Comparison of ENCODE assay signal across 9 cellular contexts in genomic region chr10:25226775-25227682, GRCh38. TPM values are rescaled to one million over a fixed set of nuclear protein-coding genes. Genes with fewer than 3 reads are reported as not detected.
DNase-seq lines count a peak whose midpoint lies in the region; ATAC-seq, FAIRE-seq and TF ChIP-seq lines count a peak whose summit lies in the region.
"Had no signal": no experiment of that assay in that cellular context is flagged by ENCODE, and none has a peak within 500 bp of the region (broad histone marks: within the 10 kb centered on the region; RNA-seq: fewer than 3 reads in every experiment).

No MANE protein-coding gene starts in this region.

- TF ChIP-seq EP300 in K562 (IDR thresholded peaks at IDR 0.05; ENCODE audit: low read length), result no peak

- H3K4me1 ChIP-seq in Caco-2, result no peaks in the 10 kb centered on the region
- H3K4me1 ChIP-seq in K562 (replicated peaks in 1 of 2; ENCODE audit: control insufficient read depth in 2 of 2, insufficient read depth in 2 of 2, low read length in 2 of 2), result no peaks in the 10 kb centered on the region
- H3K4me1 ChIP-seq in kidney (ENCODE audit: control insufficient read depth in 1 of 2, insufficient read depth in 1 of 2, low read depth in 1 of 2, low read length in 2 of 2), result no peaks in the 10 kb centered on the region
- H3K4me1 ChIP-seq in upper lobe of right lung, result no peaks in the 10 kb centered on the region

- in situ Hi-C loops in K562 (cut with MboI), result no loop called here

- H3K9me3 ChIP-seq in Caco-2 (no peaks in the 10 kb centered on the region), K562 (replicated peaks; ENCODE audit: control insufficient read depth, insufficient read depth, low read depth, low read length) (no peaks in the 10 kb centered on the region), kidney (ENCODE audit: control insufficient read depth in 1 of 2, low read length in 2 of 2) (no peaks in the 10 kb centered on the region), upper lobe of right lung (no peaks in the 10 kb centered on the region)

- peak; percentile 86 to 93 for TF ChIP-seq RAD21 in K562 (CRISPR knock-in tag; conservative IDR thresholded peaks at IDR 0.05 in 1 of 2, IDR thresholded peaks at IDR 0.05 in 1 of 2)

- FAIRE-seq in K562 (lab: Jason Lieb, UNC) (peak; percentile 87), kidney (lab: Jason Lieb, UNC) (peak; percentile 72)

- H3K4me1 Mint-ChIP-seq in Caco-2 (ENCODE audit: low read depth, unreplicated experiment), result no peaks in the 10 kb centered on the region

- H3K9ac ChIP-seq in K562 (ENCODE audit: insufficient read depth in 1 of 2, low read depth in 2 of 2, low read length in 2 of 2) (no peak overlapping the region), kidney (ENCODE audit: low read length in 2 of 2) (no peak overlapping the region)

- TF ChIP-seq POLR2A in K562 (conservative IDR thresholded peaks at IDR 0.05), result no peak

- H3K27ac ChIP-seq in K562 (ENCODE audit: extremely low read depth, low read depth, low read length) (no peak overlapping the region), kidney (ENCODE audit: low read depth in 2 of 2, low read length in 2 of 2) (no peak overlapping the region), upper lobe of right lung (no peak overlapping the region)

- no peaks in the 10 kb centered on the region for H3K9me3 Mint-ChIP-seq in Caco-2 (ENCODE audit: unreplicated experiment)

- TF ChIP-seq CTCF in Caco-2 (IDR thresholded peaks at IDR 0.05; ENCODE audit: insufficient read depth in 1 of 2, low read depth in 1 of 2, low read length in 1 of 2, severe bottlenecking in 1 of 2, unreplicated experiment in 1 of 2) (peak; percentile 90 to 91), K562 (IDR thresholded peaks at IDR 0.05 in 2 of 3, conservative IDR thresholded peaks at IDR 0.05 in 1 of 3; ENCODE audit: insufficient read depth in 2 of 3, low read depth in 1 of 3, low read length in 3 of 3) (peak; percentile 67 to 86 (median 70)), kidney (IDR thresholded peaks at IDR 0.05; ENCODE audit: borderline replicate concordance, extremely low read depth, insufficient read depth) (peak; percentile 52), upper lobe of right lung (IDR thresholded peaks at IDR 0.05) (peak; percentile 56)

- POLR2A ChIA-PET in Caco-2 (lab: Charles Lee) (no interaction called here), K562 (lab: Yijun Ruan, JAX) (no interaction called here)

- DNase-seq in Caco-2, result peak; percentile 57 to 71
- DNase-seq in NCI-H345 (lab: John Stamatoyannopoulos, UW), result peak; percentile 24
- DNase-seq in K562 (ENCODE audit: extremely low read depth in 1 of 4, low spot score in 3 of 4), result peak; percentile 8 to 63 (median 15)
- DNase-seq in kidney, result no peak
- DNase-seq in upper lobe of right lung, result no peak
- no peak for DNase-seq in KG1 (lab: John Stamatoyannopoulos, UW)

- H3K4me3 Mint-ChIP-seq in Caco-2 (ENCODE audit: unreplicated experiment), result no peak overlapping the region

- H3K79me2 ChIP-seq in K562 (ENCODE audit: control insufficient read depth, insufficient read depth, low read length), result no peaks in the 10 kb centered on the region

- H2AFZ ChIP-seq in K562 (ENCODE audit: low read depth, low read length), result no peak overlapping the region

- intact Hi-C loops in Caco-2 (cut with micrococcal nuclease; ENCODE audit: unreplicated experiment) (loop anchor here (1.0 kb wide), 5 partner anchors 114 to 610 kb away; no protein-coding TSS in a partner anchor), K562 (cut with micrococcal nuclease) (loop anchor here (1.0 to 10.0 kb wide), 3 partner anchors 114 to 408 kb away; no protein-coding TSS in a partner anchor), kidney (cut with DNase I) (no loop called here), upper lobe of right lung (cut with DNase I) (no loop called here)

- ATAC-seq in GM18868 (IDR thresholded peaks at IDR 0.05; ENCODE audit: unreplicated experiment), result peak; percentile 78
- ATAC-seq in K562, result peak; percentile 80
- peak; percentile 65 for ATAC-seq in upper lobe of right lung
- ATAC-seq in GM19395 (IDR thresholded peaks at IDR 0.05; ENCODE audit: unreplicated experiment), result no peak

- no peaks in the 10 kb centered on the region for H3K36me3 ChIP-seq in Caco-2 (ENCODE audit: control insufficient read depth, insufficient read depth, low read length)
- no peaks in the 10 kb centered on the region for H3K36me3 ChIP-seq in K562 (ENCODE audit: control insufficient read depth, insufficient read depth, low read length)
- no peaks in the 10 kb centered on the region for H3K36me3 ChIP-seq in kidney (ENCODE audit: control insufficient read depth in 1 of 2, insufficient read depth in 2 of 2, low read length in 2 of 2)
- H3K36me3 ChIP-seq in upper lobe of right lung, result no peaks in the 10 kb centered on the region

- no TSS peak for BruUV-seq in Caco-2 (replicated peaks; lab: Mats Ljungman, UMichigan)
- no TSS peak for BruUV-seq in K562 (replicated peaks; lab: Mats Ljungman, UMichigan)

- CTCF ChIA-PET in Caco-2 (lab: Charles Lee) (interaction anchor here (0.5 to 1.2 kb wide), 10 partner anchors 16 to 609 kb away, joined by 3 to 38 read pairs (median 3); partner anchors contain the start of genes ENKUR and THNSL1), K562 (lab: Yijun Ruan, JAX; ENCODE audit: low intra/inter-chr PET ratio) (interaction anchor here (1.0 to 1.7 kb wide), 4 partner anchors 110 to 200 kb away, joined by 3 to 6 read pairs (median 4); no protein-coding TSS in a partner anchor)

- H3K4me3 ChIP-seq in Caco-2 (ENCODE audit: low read depth, low read length) (no peak overlapping the region), K562 (no peak overlapping the region), kidney (ENCODE audit: low read length in 2 of 2) (no peak overlapping the region), upper lobe of right lung (no peak overlapping the region)

- H3K27me3 ChIP-seq in Caco-2 (replicated peaks; ENCODE audit: control insufficient read depth, insufficient read depth, low read length) (no peaks in the 10 kb centered on the region), K562 (ENCODE audit: control insufficient read depth in 2 of 2, insufficient read depth in 2 of 2, low read length in 2 of 2) (no peaks in the 10 kb centered on the region), upper lobe of right lung (no peaks in the 10 kb centered on the region)

- no peaks in the 10 kb centered on the region for H3K36me3 Mint-ChIP-seq in Caco-2 (ENCODE audit: insufficient read depth, unreplicated experiment)

- no peak overlapping the region for H3K4me2 ChIP-seq in K562 (ENCODE audit: insufficient read depth, low read length)

- H4K20me1 ChIP-seq in K562 (replicated peaks; ENCODE audit: control insufficient read depth, insufficient read depth, low read length), result no peaks in the 10 kb centered on the region

- WGBS in K562 (ENCODE audit: insufficient coverage, low coverage, missing lambda C conversion rate), result 3% methylated on average over 7 of the region's 7 CpGs

- no peak overlapping the region for H3K27ac Mint-ChIP-seq in Caco-2 (ENCODE audit: unreplicated experiment)

- H3K27me3 Mint-ChIP-seq in Caco-2 (ENCODE audit: insufficient read depth, unreplicated experiment), result peaks cover 7% of the 10 kb centered on the region

- no peaks in the 10 kb centered on the region for H3K9me1 ChIP-seq in K562 (ENCODE audit: control insufficient read depth, insufficient read depth, low read length)

TF ChIP-seq in K562, 482 proteins besides CTCF, POLR2A, EP300 and RAD21 (continues in another document):
- TF ChIP-seq STAG1 (CRISPR knock-in tag; IDR thresholded peaks at IDR 0.05; ENCODE audit: borderline replicate concordance), result peak; percentile 50; the same call in 1 of the 2 replicates
- TF ChIP-seq HMGN3 (IDR thresholded peaks at IDR 0.05; ENCODE audit: borderline replicate concordance, extremely low read depth, insufficient read length, low read depth, low read length), result no peak
- peak; percentile 13 for TF ChIP-seq CTCFL (IDR thresholded peaks at IDR 0.05; ENCODE audit: borderline replicate concordance, insufficient read depth, low read depth, low read length, poor library complexity, severe bottlenecking)
- TF ChIP-seq PURB (CRISPR knock-in tag; IDR thresholded peaks at IDR 0.05; ENCODE audit: low read depth), result no peak

RNA-seq across cellular contexts. Expression of gene GPR158, which starts 52.2 kb away (rescaled TPM):
- total RNA-seq in Caco-2 (2022), result 0.05 and 0.07 TPM in 2 replicates
- total RNA-seq in K562 (2011; cell fraction: chromatin; rRNA removed; ENCODE audit: low replicate concordance), result 5.8 and 17.5 TPM in 2 replicates
- total RNA-seq in K562 (2011; cell fraction: nucleolus; rRNA removed), result 2.5 and 3.9 TPM in 2 replicates
- total RNA-seq in K562 (2011; cell fraction: nucleoplasm; rRNA removed), result 8.4 and 11.6 TPM in 2 replicates
- total RNA-seq in K562 (2014; rRNA removed), result 4.4 and 5.1 TPM in 2 replicates
- 7.6 and 9.2 TPM in 2 replicates for total RNA-seq in K562 (2014; rRNA removed; fragmentation: Illumina TruSeq; extraction: Trizol)
- total RNA-seq in K562 (2015; rRNA removed; fragmentation: Illumina TruSeq; extraction: Trizol), result 7.0 and 7.6 TPM in 2 replicates
- 4.2 and 5.4 TPM in 2 replicates for total RNA-seq in K562 (2021)
- 1.9 and 4.0 TPM in 2 replicates for polyA plus RNA-seq in K562 (2011; rRNA removed)
- polyA plus RNA-seq in K562 (2011; cell fraction: cytosol; rRNA removed), result 0.72 and 0.77 TPM in 2 replicates
- 3.1 and 4.3 TPM in 2 replicates for polyA plus RNA-seq in K562 (2011; cell fraction: nucleus; rRNA removed)
- polyA plus RNA-seq in K562 (2012), result 3.9 and 4.7 TPM in 2 replicates
- polyA plus RNA-seq in K562 (2014; fragmentation: Illumina TruSeq; extraction: Trizol), result 4.1 and 5.9 TPM in 2 replicates
- polyA plus RNA-seq in K562 (2014; fragmentation: Nextera tagmentation; extraction: Ambion mirVana), result 1 to 10 TPM; 4.4 to 5.0 TPM
- polyA plus RNA-seq in K562 (2014; rRNA removed), result 3.5 and 4.4 TPM in 2 replicates
- polyA minus RNA-seq in K562 (2011; rRNA and poly(A)+ RNA removed), result 3.4 and 4.2 TPM in 2 replicates
- 0.82 and 5.4 TPM in 2 replicates for polyA minus RNA-seq in K562 (2011; cell fraction: cytosol; rRNA and poly(A)+ RNA removed)
- polyA minus RNA-seq in K562 (2011; cell fraction: nucleus; rRNA and poly(A)+ RNA removed), result 5.7 and 7.1 TPM in 2 replicates
- total RNA-seq in kidney, result 0.22 TPM
- polyA plus RNA-seq in kidney (ENCODE audit: insufficient read depth, low read depth, low replicate concordance), result 0.09 TPM
- total RNA-seq in upper lobe of right lung, result not detected
- total RNA-seq: T-helper 2 cell treated with Interferon-gamma antibody and Interleukin-4, amounts not matched to agents 100 ng/mL and 5 ng/mL, for 36 hours had no signal

Comparison
In these comparisons a context has a peak if more than half of its experiments do, and no peak if none do; other contexts are left out.
1. DNase-seq: peak in Caco-2 (2 of 2), NCI-H345 (single experiment) and K562 (4 of 4); none in kidney (single experiment), upper lobe of right lung (single experiment) and KG1 (single experiment).
2. intact Hi-C loops: an anchor here in Caco-2 (1.0 kb wide) and K562 (1.0 to 10.0 kb wide); none called in kidney and upper lobe of right lung.
3. Peak in every context shown above with its lines, with median percentiles within 50 percentile points of each other: CTCF ChIP-seq.